8 cellular contexts compared by ENCODE assay signal in genomic region chr14:50083467-50084337, GRCh38. TPM values are rescaled to one million over a fixed set of nuclear protein-coding genes. Genes with fewer than 3 reads are reported as not detected.
DNase-seq lines count a peak whose midpoint lies in the region; ATAC-seq and TF ChIP-seq lines count a peak whose summit lies in the region.

No MANE protein-coding gene starts in this region.

- H3K27me3 ChIP-seq in ascending aorta (no peaks in the 10 kb centered on the region), heart left ventricle (no peaks in the 10 kb centered on the region)

- TF ChIP-seq CTCF in mucosa of descending colon (IDR thresholded peaks at IDR 0.05) = no peak
- no peak for TF ChIP-seq CTCF in ascending aorta (IDR thresholded peaks at IDR 0.05)
- TF ChIP-seq CTCF in lower leg skin (IDR thresholded peaks at IDR 0.05) = no peak
- no peak for TF ChIP-seq CTCF in heart left ventricle (IDR thresholded peaks at IDR 0.05)

- TF ChIP-seq POLR2A in lower leg skin (IDR thresholded peaks at IDR 0.05) (no peak), heart left ventricle (IDR thresholded peaks at IDR 0.05) (no peak)

- intact Hi-C loops in mucosa of descending colon (cut with DNase I, micrococcal nuclease) = no loop called here
- intact Hi-C loops in ascending aorta (cut with DNase I) = no loop called here
- intact Hi-C loops in lower leg skin (cut with DNase I; ENCODE audit: low total_unique reads) = no loop called here
- intact Hi-C loops in heart left ventricle (cut with DNase I) = no loop called here

- H3K9me3 ChIP-seq in mucosa of descending colon (no peaks in the 10 kb centered on the region), ascending aorta (no peaks in the 10 kb centered on the region), heart left ventricle (no peaks in the 10 kb centered on the region)

- H3K36me3 ChIP-seq in mucosa of descending colon (ENCODE audit: low read depth) (no peaks in the 10 kb centered on the region), ascending aorta (no peaks in the 10 kb centered on the region), heart left ventricle (peaks cover 0 to 3% (median 0%) of the 10 kb centered on the region in 9 donors)

- 64 to 78% methylated on average over 17 of the region's 17 CpGs for WGBS in lower leg skin, 2 donors
- 82 to 92% (median 90%) methylated on average over 11 to 17 of the region's 17 CpGs for WGBS in heart left ventricle, 4 donors

- H3K27ac ChIP-seq in ascending aorta (no peak overlapping the region), heart left ventricle (peak overlapping the region in 2 of 12 donors; percentile 41 to 91)

- ATAC-seq in GM19043 (IDR thresholded peaks at IDR 0.05; ENCODE audit: low read depth, unreplicated experiment) (peak; percentile 19), HG03135 (IDR thresholded peaks at IDR 0.05; ENCODE audit: unreplicated experiment) (peak; percentile 45), mucosa of descending colon (peak; percentile 21), heart left ventricle (no peak)

- H3K4me3 ChIP-seq in mucosa of descending colon (no peak overlapping the region), ascending aorta (no peak overlapping the region), lower leg skin (ENCODE audit: low read depth, poor library complexity, severe bottlenecking) (no peak overlapping the region), heart left ventricle (no peak overlapping the region)

- H3K4me1 ChIP-seq in mucosa of descending colon (ENCODE audit: low read depth) (peaks cover 8% of the 10 kb centered on the region), ascending aorta (no peaks in the 10 kb centered on the region), heart left ventricle (peaks cover 0 to 62% (median 0%) of the 10 kb centered on the region in 12 donors)

- peak; percentile 36 to 66 (median 62) for DNase-seq in activated CD8-positive, alpha-beta memory T cell treated with anti-CD3 and anti-CD28 coated beads for 48 hours (ENCODE audit: low read depth in 2 of 3, low spot score in 2 of 3)
- peak in 1 of 3 donors; percentile 1 for DNase-seq in mucosa of descending colon
- no peak for DNase-seq in NCI-H2081 treated with DMSO at 0.1 percent for 48 hours (lab: John Stamatoyannopoulos, UW)
- DNase-seq in ascending aorta (ENCODE audit: low spot score in 2 of 2) = no peak
- DNase-seq in lower leg skin (ENCODE audit: low spot score in 2 of 2) = no peak
- DNase-seq in heart left ventricle = no peak

RNA-seq across cellular contexts. Expression of gene VCPKMT, which starts 32.7 kb away (rescaled TPM):
- total RNA-seq in mucosa of descending colon (1 to 10 TPM; 5.9 to 8.9 (median 6.9) TPM), ascending aorta (not detected), lower leg skin (10 to 100 TPM in 1 of 4 donors, 1 to 10 TPM in 3; 3.3 to 13.0 (median 6.1) TPM), heart left ventricle (1 to 10 TPM in 8 of 9 donors, under 1 TPM in 1; 0.95 to 4.9 (median 2.9) TPM)
- 1 to 10 TPM; 4.1 to 7.1 TPM for polyA plus RNA-seq in heart left ventricle

Comparison
In these comparisons a context has a peak if more than half of its experiments do, and no peak if none do; other contexts are left out.
1. ATAC-seq: peak in GM19043 (single experiment), HG03135 (single experiment) and mucosa of descending colon (single experiment); none in heart left ventricle (0 of 4).
2. DNase-seq: peak in activated CD8-positive, alpha-beta memory T cell treated with anti-CD3 and anti-CD28 coated beads for 48 hours (3 of 3); none in NCI-H2081 treated with DMSO at 0.1 percent for 48 hours (single experiment), ascending aorta (0 of 2), lower leg skin (0 of 2) and heart left ventricle (0 of 5).